In genomic region chr16:86490859-86491642, GRCh38 we compare ENCODE assay signal across 2 cellular contexts.
TF ChIP-seq lines count a peak whose summit lies in the region.

No MANE protein-coding gene starts in this region.

TF ChIP-seq in IMR-90, 13 proteins besides CTCF, POLR2A, EP300 and RAD21:
- TF ChIP-seq BHLHE40 (IDR thresholded peaks at IDR 0.05; ENCODE audit: low read depth, low read length) (no peak), MAFK (IDR thresholded peaks at IDR 0.05; ENCODE audit: low read depth, low read length) (no peak), MAZ (IDR thresholded peaks at IDR 0.05; ENCODE audit: borderline replicate concordance, low read depth, low read length) (no peak), CEBPB (IDR thresholded peaks at IDR 0.05; ENCODE audit: low read depth, low read length) (no peak), SMC3 (IDR thresholded peaks at IDR 0.05; ENCODE audit: low read depth, low read length) (no peak), NFE2L2 (IDR thresholded peaks at IDR 0.05; ENCODE audit: low read depth, low read length) (no peak), CHD1 (IDR thresholded peaks at IDR 0.05; ENCODE audit: low read depth, low read length) (no peak), MXI1 (IDR thresholded peaks at IDR 0.05; ENCODE audit: borderline replicate concordance, low read depth, low read length) (no peak), FOS (IDR thresholded peaks at IDR 0.05; ENCODE audit: low read depth, low read length) (no peak), RCOR1 (IDR thresholded peaks at IDR 0.05; ENCODE audit: insufficient replicate concordance, low read length) (no peak), ELK1 (IDR thresholded peaks at IDR 0.05; ENCODE audit: borderline replicate concordance, low read depth, low read length) (no peak), USF2 (IDR thresholded peaks at IDR 0.05; ENCODE audit: low read depth, low read length) (no peak), RFX5 (IDR thresholded peaks at IDR 0.05; ENCODE audit: low read depth, low read length) (no peak)

TF ChIP-seq in H1, 55 proteins besides CTCF, POLR2A, EP300 and RAD21:
- no peak for TF ChIP-seq RFX5 (IDR thresholded peaks at IDR 0.05; ENCODE audit: borderline replicate concordance, low read depth, low read length)
- no peak for TF ChIP-seq EZH2 (IDR thresholded peaks at IDR 0.05; ENCODE audit: low read depth, low read length, severe bottlenecking)
- TF ChIP-seq BACH1 (IDR thresholded peaks at IDR 0.05; ENCODE audit: low read length): no peak
- TF ChIP-seq SRF (IDR thresholded peaks at IDR 0.05; ENCODE audit: low read depth, low read length): no peak
- no peak for TF ChIP-seq JUND (IDR thresholded peaks at IDR 0.05; ENCODE audit: low read length)
- TF ChIP-seq SIX5 (IDR thresholded peaks at IDR 0.05; ENCODE audit: low read depth, low read length): no peak
- no peak for TF ChIP-seq CEBPB (IDR thresholded peaks at IDR 0.05; ENCODE audit: low read depth, low read length)
- TF ChIP-seq POLR2AphosphoS5 (IDR thresholded peaks at IDR 0.05; ENCODE audit: low read depth, low read length): no peak
- no peak for TF ChIP-seq E2F6 (IDR thresholded peaks at IDR 0.05)
- TF ChIP-seq CHD2 (IDR thresholded peaks at IDR 0.05; ENCODE audit: low read length): no peak
- TF ChIP-seq SIN3A (conservative IDR thresholded peaks at IDR 0.05 in 1 of 2, IDR thresholded peaks at IDR 0.05 in 1 of 2; ENCODE audit: low read depth in 1 of 2, low read length in 2 of 2): no peak
- no peak for TF ChIP-seq SP1 (IDR thresholded peaks at IDR 0.05; ENCODE audit: low read depth, low read length)
- no peak for TF ChIP-seq TCF12 (IDR thresholded peaks at IDR 0.05; ENCODE audit: low read depth, low read length)
- no peak for TF ChIP-seq RXRA (IDR thresholded peaks at IDR 0.05; ENCODE audit: insufficient read depth, low read depth, low read length)
- TF ChIP-seq RBBP5 (IDR thresholded peaks at IDR 0.05; ENCODE audit: borderline replicate concordance, low read depth, low read length): no peak
- TF ChIP-seq TAF7 (optimal IDR thresholded peaks at IDR 0.05; ENCODE audit: borderline replicate concordance, low read depth, low read length): no peak
- TF ChIP-seq YY1 (IDR thresholded peaks at IDR 0.05; ENCODE audit: low read depth, low read length): no peak
- TF ChIP-seq EGR1 (IDR thresholded peaks at IDR 0.05; ENCODE audit: borderline replicate concordance, low read depth, low read length): no peak
